Comparison of ENCODE assay signal across 1 cellular context in the genomic region with DNA sequence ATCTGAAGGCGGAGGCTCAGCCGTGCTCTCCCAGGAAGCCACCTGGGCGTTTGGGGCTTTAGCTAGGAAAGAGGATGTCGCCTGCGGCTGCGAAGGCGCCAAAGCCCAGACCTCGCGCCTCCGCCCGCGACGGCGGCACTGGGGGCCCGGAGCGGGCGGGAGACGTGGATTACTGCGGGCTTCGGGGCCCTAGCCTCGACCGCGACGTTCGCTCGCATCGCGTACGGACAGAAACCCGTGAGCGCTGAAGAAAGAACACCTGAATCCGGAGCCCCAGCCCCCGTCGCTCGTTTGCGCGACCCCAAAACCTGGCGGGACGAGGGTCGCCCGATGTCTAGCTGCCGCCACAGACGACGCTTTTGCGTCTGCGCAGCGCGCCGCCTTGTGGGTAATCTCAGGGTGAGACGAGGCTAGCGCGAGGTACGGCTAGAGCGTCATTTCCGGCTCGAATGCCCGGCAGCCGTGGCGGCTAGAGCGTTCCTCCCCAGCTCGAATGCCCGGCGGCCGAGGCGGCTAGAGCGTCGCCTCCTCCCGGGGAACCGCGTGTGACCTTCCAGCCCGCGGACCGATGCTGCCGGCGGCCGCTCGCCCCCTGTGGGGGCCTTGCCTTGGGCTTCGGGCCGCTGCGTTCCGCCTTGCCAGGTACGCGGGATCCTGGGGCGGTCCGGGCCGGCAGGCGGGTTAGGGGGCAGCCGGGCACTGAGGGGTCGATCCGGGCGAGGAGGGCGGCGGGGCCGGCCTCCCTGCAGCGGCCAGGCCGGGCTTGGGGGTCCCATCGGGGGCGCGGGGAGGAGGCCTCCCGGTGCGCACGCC.
TF ChIP-seq lines count a peak whose summit lies in the region.

A gene (plus strand): TSS at position 434 of the 813 bp plus-strand sequence. CDS start 135 bp downstream, at position 569.

TF ChIP-seq in HepG2, 621 proteins besides CTCF, POLR2A, EP300 and RAD21 (continued from another document and continues in another):
- TF ChIP-seq, protein P1, sequence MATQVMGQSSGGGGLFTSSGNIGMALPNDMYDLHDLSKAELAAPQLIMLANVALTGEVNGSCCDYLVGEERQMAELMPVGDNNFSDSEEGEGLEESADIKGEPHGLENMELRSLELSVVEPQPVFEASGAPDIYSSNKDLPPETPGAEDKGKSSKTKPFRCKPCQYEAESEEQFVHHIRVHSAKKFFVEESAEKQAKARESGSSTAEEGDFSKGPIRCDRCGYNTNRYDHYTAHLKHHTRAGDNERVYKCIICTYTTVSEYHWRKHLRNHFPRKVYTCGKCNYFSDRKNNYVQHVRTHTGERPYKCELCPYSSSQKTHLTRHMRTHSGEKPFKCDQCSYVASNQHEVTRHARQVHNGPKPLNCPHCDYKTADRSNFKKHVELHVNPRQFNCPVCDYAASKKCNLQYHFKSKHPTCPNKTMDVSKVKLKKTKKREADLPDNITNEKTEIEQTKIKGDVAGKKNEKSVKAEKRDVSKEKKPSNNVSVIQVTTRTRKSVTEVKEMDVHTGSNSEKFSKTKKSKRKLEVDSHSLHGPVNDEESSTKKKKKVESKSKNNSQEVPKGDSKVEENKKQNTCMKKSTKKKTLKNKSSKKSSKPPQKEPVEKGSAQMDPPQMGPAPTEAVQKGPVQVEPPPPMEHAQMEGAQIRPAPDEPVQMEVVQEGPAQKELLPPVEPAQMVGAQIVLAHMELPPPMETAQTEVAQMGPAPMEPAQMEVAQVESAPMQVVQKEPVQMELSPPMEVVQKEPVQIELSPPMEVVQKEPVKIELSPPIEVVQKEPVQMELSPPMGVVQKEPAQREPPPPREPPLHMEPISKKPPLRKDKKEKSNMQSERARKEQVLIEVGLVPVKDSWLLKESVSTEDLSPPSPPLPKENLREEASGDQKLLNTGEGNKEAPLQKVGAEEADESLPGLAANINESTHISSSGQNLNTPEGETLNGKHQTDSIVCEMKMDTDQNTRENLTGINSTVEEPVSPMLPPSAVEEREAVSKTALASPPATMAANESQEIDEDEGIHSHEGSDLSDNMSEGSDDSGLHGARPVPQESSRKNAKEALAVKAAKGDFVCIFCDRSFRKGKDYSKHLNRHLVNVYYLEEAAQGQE (IDR thresholded peaks at IDR 0.05; ENCODE audit: borderline replicate concordance in 1 of 2, low read depth in 1 of 2, low read length in 2 of 2) = no peak; a peak in 1 of 4 replicates
- TF ChIP-seq ZNF772 (CRISPR knock-in tag; IDR thresholded peaks at IDR 0.05) (peak; percentile 98), FOXA1 (IDR thresholded peaks at IDR 0.05) (no peak), FOXA1 (CRISPR knock-in tag; IDR thresholded peaks at IDR 0.05) (peak; percentile 67), YEATS2 (CRISPR knock-in tag; IDR thresholded peaks at IDR 0.05; ENCODE audit: borderline replicate concordance) (peak; percentile 99), ZFYVE20 (CRISPR knock-in tag; IDR thresholded peaks at IDR 0.05; ENCODE audit: borderline replicate concordance, low read depth) (peak; percentile 85; the same call in 1 of the 2 replicates), SMAD3 (CRISPR knock-in tag; IDR thresholded peaks at IDR 0.05) (peak; percentile 97), FOXK2 (IDR thresholded peaks at IDR 0.05) (no peak), ZNF724P (CRISPR knock-in tag; IDR thresholded peaks at IDR 0.05; ENCODE audit: borderline replicate concordance) (0 out of 2 replicates have a peak, but pooled peaks have one; percentile 30), SMC3 (IDR thresholded peaks at IDR 0.05; ENCODE audit: low read length) (no peak), PCBP1 (IDR thresholded peaks at IDR 0.05; ENCODE audit: borderline replicate concordance, low read depth, low read length) (0 out of 2 replicates have a peak, but pooled peaks have one; percentile 50), ZNF616 (CRISPR knock-in tag; IDR thresholded peaks at IDR 0.05; ENCODE audit: low read depth) (peak; percentile 76; the same call in 1 of the 2 replicates), KLF15 (CRISPR knock-in tag; IDR thresholded peaks at IDR 0.05; ENCODE audit: borderline replicate concordance) (peak; percentile 70), ZNF232 (CRISPR knock-in tag; IDR thresholded peaks at IDR 0.05; ENCODE audit: borderline replicate concordance) (no peak; the same call in 1 of the 2 replicates), ZSCAN30 (CRISPR knock-in tag; IDR thresholded peaks at IDR 0.05) (0 out of 2 replicates have a peak, but pooled peaks have one; percentile 57), ZNF20 (CRISPR knock-in tag; IDR thresholded peaks at IDR 0.05) (peak; percentile 67; the same call in 1 of the 2 replicates), ZNF263 (CRISPR knock-in tag; IDR thresholded peaks at IDR 0.05) (0 out of 2 replicates have a peak, but pooled peaks have one; percentile 34), ONECUT2 (CRISPR knock-in tag; IDR thresholded peaks at IDR 0.05) (peak; percentile 40; the same call in 1 of the 2 replicates), RFX5 (IDR thresholded peaks at IDR 0.05; ENCODE audit: low read depth, low read length) (0 out of 2 replicates have a peak, but pooled peaks have one; percentile 24)
- TF ChIP-seq, protein P2, sequence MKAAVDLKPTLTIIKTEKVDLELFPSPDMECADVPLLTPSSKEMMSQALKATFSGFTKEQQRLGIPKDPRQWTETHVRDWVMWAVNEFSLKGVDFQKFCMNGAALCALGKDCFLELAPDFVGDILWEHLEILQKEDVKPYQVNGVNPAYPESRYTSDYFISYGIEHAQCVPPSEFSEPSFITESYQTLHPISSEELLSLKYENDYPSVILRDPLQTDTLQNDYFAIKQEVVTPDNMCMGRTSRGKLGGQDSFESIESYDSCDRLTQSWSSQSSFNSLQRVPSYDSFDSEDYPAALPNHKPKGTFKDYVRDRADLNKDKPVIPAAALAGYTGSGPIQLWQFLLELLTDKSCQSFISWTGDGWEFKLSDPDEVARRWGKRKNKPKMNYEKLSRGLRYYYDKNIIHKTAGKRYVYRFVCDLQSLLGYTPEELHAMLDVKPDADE (CRISPR knock-in tag; IDR thresholded peaks at IDR 0.05) = no peak
- TF ChIP-seq, protein P3, sequence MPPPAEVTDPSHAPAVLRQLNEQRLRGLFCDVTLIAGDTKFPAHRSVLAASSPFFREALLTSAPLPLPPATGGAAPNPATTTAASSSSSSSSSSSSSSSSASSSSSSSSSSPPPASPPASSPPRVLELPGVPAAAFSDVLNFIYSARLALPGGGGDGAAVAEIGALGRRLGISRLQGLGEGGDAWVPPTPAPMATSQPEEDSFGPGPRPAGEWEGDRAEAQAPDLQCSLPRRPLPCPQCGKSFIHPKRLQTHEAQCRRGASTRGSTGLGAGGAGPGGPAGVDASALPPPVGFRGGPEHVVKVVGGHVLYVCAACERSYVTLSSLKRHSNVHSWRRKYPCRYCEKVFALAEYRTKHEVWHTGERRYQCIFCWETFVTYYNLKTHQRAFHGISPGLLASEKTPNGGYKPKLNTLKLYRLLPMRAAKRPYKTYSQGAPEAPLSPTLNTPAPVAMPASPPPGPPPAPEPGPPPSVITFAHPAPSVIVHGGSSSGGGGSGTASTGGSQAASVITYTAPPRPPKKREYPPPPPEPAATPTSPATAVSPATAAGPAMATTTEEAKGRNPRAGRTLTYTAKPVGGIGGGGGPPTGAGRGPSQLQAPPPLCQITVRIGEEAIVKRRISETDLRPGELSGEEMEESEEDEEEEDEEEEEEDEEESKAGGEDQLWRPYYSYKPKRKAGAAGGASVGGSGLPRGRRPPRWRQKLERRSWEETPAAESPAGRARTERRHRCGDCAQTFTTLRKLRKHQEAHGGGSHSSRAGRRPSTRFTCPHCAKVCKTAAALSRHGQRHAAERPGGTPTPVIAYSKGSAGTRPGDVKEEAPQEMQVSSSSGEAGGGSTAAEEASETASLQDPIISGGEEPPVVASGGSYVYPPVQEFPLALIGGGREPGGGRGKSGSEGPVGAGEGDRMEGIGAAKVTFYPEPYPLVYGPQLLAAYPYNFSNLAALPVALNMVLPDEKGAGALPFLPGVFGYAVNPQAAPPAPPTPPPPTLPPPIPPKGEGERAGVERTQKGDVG (CRISPR knock-in tag; IDR thresholded peaks at IDR 0.05; ENCODE audit: borderline replicate concordance) = peak; percentile 51; the same call in 1 of the 2 replicates
- TF ChIP-seq, protein P4, sequence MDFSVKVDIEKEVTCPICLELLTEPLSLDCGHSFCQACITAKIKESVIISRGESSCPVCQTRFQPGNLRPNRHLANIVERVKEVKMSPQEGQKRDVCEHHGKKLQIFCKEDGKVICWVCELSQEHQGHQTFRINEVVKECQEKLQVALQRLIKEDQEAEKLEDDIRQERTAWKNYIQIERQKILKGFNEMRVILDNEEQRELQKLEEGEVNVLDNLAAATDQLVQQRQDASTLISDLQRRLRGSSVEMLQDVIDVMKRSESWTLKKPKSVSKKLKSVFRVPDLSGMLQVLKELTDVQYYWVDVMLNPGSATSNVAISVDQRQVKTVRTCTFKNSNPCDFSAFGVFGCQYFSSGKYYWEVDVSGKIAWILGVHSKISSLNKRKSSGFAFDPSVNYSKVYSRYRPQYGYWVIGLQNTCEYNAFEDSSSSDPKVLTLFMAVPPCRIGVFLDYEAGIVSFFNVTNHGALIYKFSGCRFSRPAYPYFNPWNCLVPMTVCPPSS (IDR thresholded peaks at IDR 0.05) = no peak
- TF ChIP-seq, protein P5, sequence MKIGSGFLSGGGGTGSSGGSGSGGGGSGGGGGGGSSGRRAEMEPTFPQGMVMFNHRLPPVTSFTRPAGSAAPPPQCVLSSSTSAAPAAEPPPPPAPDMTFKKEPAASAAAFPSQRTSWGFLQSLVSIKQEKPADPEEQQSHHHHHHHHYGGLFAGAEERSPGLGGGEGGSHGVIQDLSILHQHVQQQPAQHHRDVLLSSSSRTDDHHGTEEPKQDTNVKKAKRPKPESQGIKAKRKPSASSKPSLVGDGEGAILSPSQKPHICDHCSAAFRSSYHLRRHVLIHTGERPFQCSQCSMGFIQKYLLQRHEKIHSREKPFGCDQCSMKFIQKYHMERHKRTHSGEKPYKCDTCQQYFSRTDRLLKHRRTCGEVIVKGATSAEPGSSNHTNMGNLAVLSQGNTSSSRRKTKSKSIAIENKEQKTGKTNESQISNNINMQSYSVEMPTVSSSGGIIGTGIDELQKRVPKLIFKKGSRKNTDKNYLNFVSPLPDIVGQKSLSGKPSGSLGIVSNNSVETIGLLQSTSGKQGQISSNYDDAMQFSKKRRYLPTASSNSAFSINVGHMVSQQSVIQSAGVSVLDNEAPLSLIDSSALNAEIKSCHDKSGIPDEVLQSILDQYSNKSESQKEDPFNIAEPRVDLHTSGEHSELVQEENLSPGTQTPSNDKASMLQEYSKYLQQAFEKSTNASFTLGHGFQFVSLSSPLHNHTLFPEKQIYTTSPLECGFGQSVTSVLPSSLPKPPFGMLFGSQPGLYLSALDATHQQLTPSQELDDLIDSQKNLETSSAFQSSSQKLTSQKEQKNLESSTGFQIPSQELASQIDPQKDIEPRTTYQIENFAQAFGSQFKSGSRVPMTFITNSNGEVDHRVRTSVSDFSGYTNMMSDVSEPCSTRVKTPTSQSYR (CRISPR knock-in tag; IDR thresholded peaks at IDR 0.05; ENCODE audit: borderline replicate concordance) = peak; percentile 66; the same call in 1 of the 2 replicates
- TF ChIP-seq, protein P6, sequence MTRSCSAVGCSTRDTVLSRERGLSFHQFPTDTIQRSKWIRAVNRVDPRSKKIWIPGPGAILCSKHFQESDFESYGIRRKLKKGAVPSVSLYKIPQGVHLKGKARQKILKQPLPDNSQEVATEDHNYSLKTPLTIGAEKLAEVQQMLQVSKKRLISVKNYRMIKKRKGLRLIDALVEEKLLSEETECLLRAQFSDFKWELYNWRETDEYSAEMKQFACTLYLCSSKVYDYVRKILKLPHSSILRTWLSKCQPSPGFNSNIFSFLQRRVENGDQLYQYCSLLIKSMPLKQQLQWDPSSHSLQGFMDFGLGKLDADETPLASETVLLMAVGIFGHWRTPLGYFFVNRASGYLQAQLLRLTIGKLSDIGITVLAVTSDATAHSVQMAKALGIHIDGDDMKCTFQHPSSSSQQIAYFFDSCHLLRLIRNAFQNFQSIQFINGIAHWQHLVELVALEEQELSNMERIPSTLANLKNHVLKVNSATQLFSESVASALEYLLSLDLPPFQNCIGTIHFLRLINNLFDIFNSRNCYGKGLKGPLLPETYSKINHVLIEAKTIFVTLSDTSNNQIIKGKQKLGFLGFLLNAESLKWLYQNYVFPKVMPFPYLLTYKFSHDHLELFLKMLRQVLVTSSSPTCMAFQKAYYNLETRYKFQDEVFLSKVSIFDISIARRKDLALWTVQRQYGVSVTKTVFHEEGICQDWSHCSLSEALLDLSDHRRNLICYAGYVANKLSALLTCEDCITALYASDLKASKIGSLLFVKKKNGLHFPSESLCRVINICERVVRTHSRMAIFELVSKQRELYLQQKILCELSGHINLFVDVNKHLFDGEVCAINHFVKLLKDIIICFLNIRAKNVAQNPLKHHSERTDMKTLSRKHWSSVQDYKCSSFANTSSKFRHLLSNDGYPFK (CRISPR knock-in tag; IDR thresholded peaks at IDR 0.05; ENCODE audit: borderline replicate concordance) = peak; percentile 92
- TF ChIP-seq, protein P7, sequence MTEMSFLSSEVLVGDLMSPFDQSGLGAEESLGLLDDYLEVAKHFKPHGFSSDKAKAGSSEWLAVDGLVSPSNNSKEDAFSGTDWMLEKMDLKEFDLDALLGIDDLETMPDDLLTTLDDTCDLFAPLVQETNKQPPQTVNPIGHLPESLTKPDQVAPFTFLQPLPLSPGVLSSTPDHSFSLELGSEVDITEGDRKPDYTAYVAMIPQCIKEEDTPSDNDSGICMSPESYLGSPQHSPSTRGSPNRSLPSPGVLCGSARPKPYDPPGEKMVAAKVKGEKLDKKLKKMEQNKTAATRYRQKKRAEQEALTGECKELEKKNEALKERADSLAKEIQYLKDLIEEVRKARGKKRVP (CRISPR knock-in tag; IDR thresholded peaks at IDR 0.05) = peak in 1 of 2 experiments; percentile 86; a peak in 2 of 4 replicates
- TF ChIP-seq, protein P8, sequence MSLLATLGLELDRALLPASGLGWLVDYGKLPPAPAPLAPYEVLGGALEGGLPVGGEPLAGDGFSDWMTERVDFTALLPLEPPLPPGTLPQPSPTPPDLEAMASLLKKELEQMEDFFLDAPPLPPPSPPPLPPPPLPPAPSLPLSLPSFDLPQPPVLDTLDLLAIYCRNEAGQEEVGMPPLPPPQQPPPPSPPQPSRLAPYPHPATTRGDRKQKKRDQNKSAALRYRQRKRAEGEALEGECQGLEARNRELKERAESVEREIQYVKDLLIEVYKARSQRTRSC (CRISPR knock-in tag; IDR thresholded peaks at IDR 0.05; ENCODE audit: low read depth) = peak; percentile 93; the same call in 1 of the 2 replicates
- TF ChIP-seq, protein P9, sequence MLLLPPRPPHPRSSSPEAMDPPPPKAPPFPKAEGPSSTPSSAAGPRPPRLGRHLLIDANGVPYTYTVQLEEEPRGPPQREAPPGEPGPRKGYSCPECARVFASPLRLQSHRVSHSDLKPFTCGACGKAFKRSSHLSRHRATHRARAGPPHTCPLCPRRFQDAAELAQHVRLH (CRISPR knock-in tag; IDR thresholded peaks at IDR 0.05; ENCODE audit: borderline replicate concordance, low read depth) = peak; percentile 96
- TF ChIP-seq, protein P10, sequence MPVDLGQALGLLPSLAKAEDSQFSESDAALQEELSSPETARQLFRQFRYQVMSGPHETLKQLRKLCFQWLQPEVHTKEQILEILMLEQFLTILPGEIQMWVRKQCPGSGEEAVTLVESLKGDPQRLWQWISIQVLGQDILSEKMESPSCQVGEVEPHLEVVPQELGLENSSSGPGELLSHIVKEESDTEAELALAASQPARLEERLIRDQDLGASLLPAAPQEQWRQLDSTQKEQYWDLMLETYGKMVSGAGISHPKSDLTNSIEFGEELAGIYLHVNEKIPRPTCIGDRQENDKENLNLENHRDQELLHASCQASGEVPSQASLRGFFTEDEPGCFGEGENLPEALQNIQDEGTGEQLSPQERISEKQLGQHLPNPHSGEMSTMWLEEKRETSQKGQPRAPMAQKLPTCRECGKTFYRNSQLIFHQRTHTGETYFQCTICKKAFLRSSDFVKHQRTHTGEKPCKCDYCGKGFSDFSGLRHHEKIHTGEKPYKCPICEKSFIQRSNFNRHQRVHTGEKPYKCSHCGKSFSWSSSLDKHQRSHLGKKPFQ (CRISPR knock-in tag; IDR thresholded peaks at IDR 0.05; ENCODE audit: insufficient replicate concordance) = peak; percentile 83
